ENCODE assay signal across 10 cellular contexts in the genomic region with DNA sequence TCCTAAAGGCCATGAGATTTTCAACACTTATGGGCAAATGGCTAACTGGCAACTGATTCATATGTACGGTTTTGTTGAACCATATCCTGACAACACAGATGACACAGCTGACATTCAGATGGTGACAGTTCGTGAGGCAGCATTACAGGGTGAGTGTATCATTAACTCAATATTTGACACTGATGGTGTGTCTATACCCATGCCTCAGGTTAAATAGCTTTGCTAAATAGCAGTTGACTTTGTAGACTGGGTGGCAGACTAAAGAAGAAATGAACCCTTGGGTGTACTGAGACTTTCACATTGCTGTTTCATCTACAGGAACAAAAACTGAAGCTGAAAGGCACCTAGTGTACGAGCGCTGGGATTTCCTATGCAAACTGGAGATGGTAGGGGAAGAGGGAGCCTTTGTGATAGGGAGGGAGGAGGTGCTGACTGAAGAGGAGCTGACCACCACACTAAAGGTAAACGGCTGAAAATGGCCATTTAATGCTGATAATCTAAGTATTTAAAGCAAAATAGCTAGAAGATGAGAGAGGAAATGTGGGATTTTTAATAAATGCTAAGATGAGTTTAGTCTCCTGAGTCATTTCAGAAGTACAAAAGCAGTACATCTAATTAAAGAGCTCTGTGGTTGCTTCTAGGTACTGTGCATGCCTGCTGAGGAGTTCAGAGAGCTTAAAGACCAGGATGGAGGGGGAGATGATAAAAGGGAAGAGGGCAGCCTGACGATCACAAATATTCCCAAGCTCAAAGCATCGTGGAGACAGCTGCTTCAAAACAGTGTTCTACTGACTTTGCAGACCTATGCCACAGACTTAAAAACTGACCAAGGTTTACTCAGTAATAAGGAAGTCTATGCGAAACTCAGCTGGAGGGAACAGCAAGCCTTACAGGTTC. TPM values are rescaled to one million over a fixed set of nuclear protein-coding genes. Genes with fewer than 3 reads are reported as not detected.
A peak's percentile ranks its signal among the peaks of the same experiment; 100 is the strongest.
DNase-seq lines count a peak whose midpoint lies in the region; ATAC-seq and FAIRE-seq lines count a peak whose summit lies in the region.
"Had no signal": no experiment of that assay in that cellular context is flagged by ENCODE, and none has a peak within 500 bp of the region (broad histone marks: within the 10 kb centered on the region; RNA-seq: fewer than 3 reads in every experiment).

No MANE protein-coding gene starts in this region.

- H3K36me3 Mint-ChIP-seq in activated naive CD8-positive, alpha-beta T cell treated with anti-CD3 and anti-CD28 coated beads, Interleukin-2, amount 10 ng/mL, durations not matched to agents 7 days and 5 days, result peaks cover 19% of the 10 kb centered on the region

- no peaks in the 10 kb centered on the region for H3K9me3 ChIP-seq in small intestine (ENCODE audit: control insufficient read depth, low read depth)
- H3K9me3 ChIP-seq: breast epithelium had no signal

- H3K4me3 Mint-ChIP-seq in activated naive CD8-positive, alpha-beta T cell treated with anti-CD3 and anti-CD28 coated beads, Interleukin-2, amount 10 ng/mL, durations not matched to agents 7 days and 5 days, result no peak overlapping the region

- WGBS in small intestine, 3 donors, result 61 to 67% (median 66%) methylated on average over 8 of the region's 8 CpGs

- no peak for DNase-seq in activated naive CD8-positive, alpha-beta T cell treated with anti-CD3 and anti-CD28 coated beads, Interleukin-2, amount 10 ng/mL, durations not matched to agents 7 days and 5 days
- DNase-seq in stimulated activated CD4-positive, alpha-beta T cell treated with anti-CD3 and anti-CD28 coated beads, Interleukin-4, amount 100 ng/mL, for 4 hours, result no peak
- no peak for DNase-seq in NOMO-1 treated with DMSO at 0.1 percent for 48 hours (lab: John Stamatoyannopoulos, UW; ENCODE audit: unreplicated experiment)
- no peak for DNase-seq in small intestine
- DNase-seq in NCI-H510A treated with DMSO at 0.1 percent for 48 hours (lab: John Stamatoyannopoulos, UW), result no peak
- DNase-seq: NCI-H526 had no signal

- H3K27ac Mint-ChIP-seq in activated naive CD8-positive, alpha-beta T cell treated with anti-CD3 and anti-CD28 coated beads, Interleukin-2, amount 10 ng/mL, durations not matched to agents 7 days and 5 days, result peak overlapping the region; percentile 28

- no peak overlapping the region for H3K4me3 ChIP-seq in small intestine (ENCODE audit: low read depth in 1 of 2, low read length in 2 of 2)
- H3K4me3 ChIP-seq: breast epithelium had no signal

- peaks cover 9 to 25% of the 10 kb centered on the region in 2 donors for H3K36me3 ChIP-seq in small intestine (ENCODE audit: control insufficient read depth in 2 of 2, insufficient read depth in 2 of 2, low read length in 2 of 2)

- peaks cover 3% of the 10 kb centered on the region in 2 donors for H3K4me1 ChIP-seq in small intestine (ENCODE audit: control insufficient read depth in 2 of 2, insufficient read depth in 1 of 2, low read depth in 1 of 2, low read length in 1 of 2)
- H3K4me1 ChIP-seq: breast epithelium had no signal

- ATAC-seq in GM18498 (IDR thresholded peaks at IDR 0.05; ENCODE audit: unreplicated experiment), result peak; percentile 38
- peak; percentile 53 for ATAC-seq in GM19468 (IDR thresholded peaks at IDR 0.05; ENCODE audit: extremely low read depth, unreplicated experiment)
- ATAC-seq in HG03103 (IDR thresholded peaks at IDR 0.05; ENCODE audit: low read depth, unreplicated experiment), result peak; percentile 37
- no peak for ATAC-seq in activated naive CD8-positive, alpha-beta T cell treated with anti-CD3 and anti-CD28 coated beads, Interleukin-2, amount 10 ng/mL, durations not matched to agents 7 days and 5 days (ENCODE audit: low read depth)

- H3K9me3 Mint-ChIP-seq in activated naive CD8-positive, alpha-beta T cell treated with anti-CD3 and anti-CD28 coated beads, Interleukin-2, amount 10 ng/mL, durations not matched to agents 7 days and 5 days, result no peaks in the 10 kb centered on the region

- H3K27me3 ChIP-seq in small intestine (ENCODE audit: control insufficient read depth in 2 of 2, insufficient read depth in 2 of 2, low read length in 2 of 2), result no peaks in the 10 kb centered on the region
- H3K27me3 ChIP-seq: breast epithelium had no signal

- H3K27me3 Mint-ChIP-seq in activated naive CD8-positive, alpha-beta T cell treated with anti-CD3 and anti-CD28 coated beads, Interleukin-2, amount 10 ng/mL, durations not matched to agents 7 days and 5 days, result no peaks in the 10 kb centered on the region

- POLR2A ChIA-PET in activated naive CD8-positive, alpha-beta T cell treated with anti-CD3 and anti-CD28 coated beads, Interleukin-2, amount 10 ng/mL, durations not matched to agents 7 days and 5 days (lab: Charles Lee), result no interaction called here

- H3K27ac ChIP-seq in small intestine (ENCODE audit: low read depth in 1 of 2, low read length in 1 of 2), result no peak overlapping the region
- H3K27ac ChIP-seq: breast epithelium had no signal

- peaks cover 23% of the 10 kb centered on the region for H3K4me1 Mint-ChIP-seq in activated naive CD8-positive, alpha-beta T cell treated with anti-CD3 and anti-CD28 coated beads, Interleukin-2, amount 10 ng/mL, durations not matched to agents 7 days and 5 days

- no peak for FAIRE-seq in small intestine (lab: Jason Lieb, UNC)

RNA-seq across cellular contexts. Expression of a gene that starts 3.0 kb away (rescaled TPM):
- total RNA-seq in activated naive CD8-positive, alpha-beta T cell treated with anti-CD3 and anti-CD28 coated beads, Interleukin-2, amount 10 ng/mL, durations not matched to agents 7 days and 5 days, result 10 to 100 TPM; 19.1 to 23.5 TPM
- 1 to 10 TPM; 7.5 to 7.6 (median 7.6) TPM for polyA plus RNA-seq in small intestine

RNA-seq across cellular contexts. Expression of a gene that starts 18.4 kb away (rescaled TPM):
- total RNA-seq in activated naive CD8-positive, alpha-beta T cell treated with anti-CD3 and anti-CD28 coated beads, Interleukin-2, amount 10 ng/mL, durations not matched to agents 7 days and 5 days, result 1 to 10 TPM; 3.2 to 4.1 TPM
- 10 to 100 TPM in 1 of 3 donors, 1 to 10 TPM in 1, under 1 TPM in 1; 0.67 to 19.3 (median 8.4) TPM for polyA plus RNA-seq in small intestine
